In genomic region chr11:111851636-111852035, GRCh38 we compare ENCODE assay signal across 1 cellular context.
TF ChIP-seq lines count a peak whose summit lies in the region.

No MANE protein-coding gene starts in this region.

TF ChIP-seq in HepG2, 621 proteins besides CTCF, POLR2A, EP300 and RAD21:
- TF ChIP-seq NR2F6 (IDR thresholded peaks at IDR 0.05) (no peak), NR2F6 (CRISPR knock-in tag; IDR thresholded peaks at IDR 0.05) (no peak), FOXP4 (CRISPR knock-in tag; IDR thresholded peaks at IDR 0.05) (no peak), STAG1 (CRISPR knock-in tag; IDR thresholded peaks at IDR 0.05) (peak; percentile 51)
TF ChIP-seq in HepG2: peak in this region for 1.
